In the genomic region with DNA sequence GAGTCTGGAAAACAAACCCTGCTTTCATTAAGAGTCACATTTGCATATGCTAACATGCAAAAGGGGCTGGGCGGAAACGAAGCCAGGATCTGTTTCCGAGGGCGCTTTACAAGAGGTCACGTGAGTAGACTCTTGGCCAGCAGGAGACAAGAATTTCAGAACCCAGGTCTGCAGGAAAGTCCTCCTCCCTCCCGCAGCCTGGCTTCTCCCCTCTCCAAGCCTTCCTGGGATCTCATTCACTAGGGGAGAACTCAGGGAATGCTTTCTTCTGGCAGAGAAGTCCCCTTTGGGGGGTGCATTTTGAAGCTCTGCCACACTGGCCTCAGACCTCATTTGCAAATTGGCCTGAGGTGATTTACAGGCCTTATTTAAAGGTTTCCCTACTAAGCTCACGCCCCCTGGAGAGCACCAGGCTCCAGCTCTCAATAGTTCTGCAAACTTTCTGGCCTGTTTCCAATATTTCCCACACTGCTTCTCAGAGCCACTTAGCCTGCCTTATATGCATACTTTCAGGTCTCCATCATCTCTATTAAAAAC, we compare ENCODE assay signal across 16 cellular contexts. TPM values are rescaled to one million over a fixed set of nuclear protein-coding genes. Genes with fewer than 3 reads are reported as not detected.
DNase-seq lines count a peak whose midpoint lies in the region; ATAC-seq and TF ChIP-seq lines count a peak whose summit lies in the region.
"Had no signal": no experiment of that assay in that cellular context is flagged by ENCODE, and none has a peak within 500 bp of the region (broad histone marks: within the 10 kb centered on the region; RNA-seq: fewer than 3 reads in every experiment).

No MANE protein-coding gene starts in this region.

- H3K27me3 Mint-ChIP-seq in activated naive CD4-positive, alpha-beta T cell treated with anti-CD3 and anti-CD28 coated beads, Interleukin-2, amount 10 ng/mL, durations not matched to agents 7 days and 5 days = no peaks in the 10 kb centered on the region
- H3K27me3 Mint-ChIP-seq: central memory CD8-positive, alpha-beta T cell; natural killer cell treated with Interleukin-12 subunit alpha and Interleukin-12 subunit beta and Interleukin-15 and Interleukin-18, amount 100 ng/mL, for 72 hours; T-helper 17 cell had no signal

- no peak overlapping the region for H3K27ac Mint-ChIP-seq in activated naive CD4-positive, alpha-beta T cell treated with anti-CD3 and anti-CD28 coated beads, Interleukin-2, amount 10 ng/mL, durations not matched to agents 7 days and 5 days
- H3K27ac Mint-ChIP-seq: natural killer cell treated with Interleukin-12 subunit alpha and Interleukin-12 subunit beta and Interleukin-15 and Interleukin-18, amount 100 ng/mL, for 72 hours; T-helper 17 cell had no signal

- peaks cover 40% of the 10 kb centered on the region for H3K36me3 Mint-ChIP-seq in activated naive CD4-positive, alpha-beta T cell treated with anti-CD3 and anti-CD28 coated beads, Interleukin-2, amount 10 ng/mL, durations not matched to agents 7 days and 5 days
- H3K36me3 Mint-ChIP-seq: natural killer cell treated with Interleukin-12 subunit alpha and Interleukin-12 subunit beta and Interleukin-15 and Interleukin-18, amount 100 ng/mL, for 72 hours had no signal

- no peaks in the 10 kb centered on the region for H3K9me3 Mint-ChIP-seq in activated naive CD4-positive, alpha-beta T cell treated with anti-CD3 and anti-CD28 coated beads, Interleukin-2, amount 10 ng/mL, durations not matched to agents 7 days and 5 days
- H3K9me3 Mint-ChIP-seq: central memory CD8-positive, alpha-beta T cell; natural killer cell treated with Interleukin-12 subunit alpha and Interleukin-12 subunit beta and Interleukin-15 and Interleukin-18, amount 100 ng/mL, for 72 hours had no signal

- CTCF ChIA-PET in activated naive CD4-positive, alpha-beta T cell treated with anti-CD3 and anti-CD28 coated beads, Interleukin-2, amount 10 ng/mL, durations not matched to agents 7 days and 5 days (lab: Charles Lee) = no interaction called here

- ATAC-seq in GM21576 (IDR thresholded peaks at IDR 0.05; ENCODE audit: unreplicated experiment) = no peak
- ATAC-seq: heart right ventricle; natural killer cell treated with Interleukin-12 subunit alpha and Interleukin-12 subunit beta and Interleukin-15 and Interleukin-18, amount 100 ng/mL, for 72 hours; T-helper 17 cell had no signal

- DNase-seq in DMS 273 (lab: John Stamatoyannopoulos, UW; ENCODE audit: unreplicated experiment) (peak; percentile 22), DMS 273 treated with DMSO at 0.1 percent for 48 hours (lab: John Stamatoyannopoulos, UW) (no peak), NCI-H69 (lab: John Stamatoyannopoulos, UW) (peak; percentile 99), fibroblast of villous mesenchyme (ENCODE audit: low read depth) (peak; percentile 3), renal cortical epithelial cell (ENCODE audit: low read depth) (peak; percentile 40)
- no peak for DNase-seq in activated naive CD4-positive, alpha-beta T cell treated with anti-CD3 and anti-CD28 coated beads, Interleukin-2, amount 10 ng/mL, durations not matched to agents 7 days and 5 days
- no peak for DNase-seq in stimulated activated CD4-positive, alpha-beta T cell treated with anti-CD3 and anti-CD28 coated beads, Interleukin-4, amount 100 ng/mL, for 24 hours
- DNase-seq: activated CD8-positive, alpha-beta memory T cell treated with anti-CD3 and anti-CD28 coated beads, Interleukin-2, amount 50 U/mL, for 48 hours; heart right ventricle; NCI-H226; stimulated activated CD4-positive, alpha-beta T cell treated with anti-CD3 and anti-CD28 coated beads, Interleukin-2, amount 100 ng/mL, for 24 hours; T-helper 17 cell had no signal

- H3K4me1 Mint-ChIP-seq in activated naive CD4-positive, alpha-beta T cell treated with anti-CD3 and anti-CD28 coated beads, Interleukin-2, amount 10 ng/mL, durations not matched to agents 7 days and 5 days = no peaks in the 10 kb centered on the region
- H3K4me1 Mint-ChIP-seq: central memory CD8-positive, alpha-beta T cell had no signal

- no peak overlapping the region for H3K4me3 ChIP-seq in fibroblast of villous mesenchyme (ENCODE audit: low read depth, low read length)
- H3K4me3 ChIP-seq: heart right ventricle, thoracic aorta had no signal

- no peak overlapping the region for H3K4me3 Mint-ChIP-seq in activated naive CD4-positive, alpha-beta T cell treated with anti-CD3 and anti-CD28 coated beads, Interleukin-2, amount 10 ng/mL, durations not matched to agents 7 days and 5 days
- H3K4me3 Mint-ChIP-seq: central memory CD8-positive, alpha-beta T cell; natural killer cell treated with Interleukin-12 subunit alpha and Interleukin-12 subunit beta and Interleukin-15 and Interleukin-18, amount 100 ng/mL, for 72 hours; T-helper 17 cell had no signal

- TF ChIP-seq CTCF in fibroblast of villous mesenchyme (IDR thresholded peaks at IDR 0.05; ENCODE audit: insufficient read depth, low read depth, low read length) = no peak

RNA-seq across cellular contexts. Expression of gene CACNG5, which starts 57.2 kb away (rescaled TPM):
- not detected in 2 replicates for total RNA-seq in fibroblast of villous mesenchyme
- not detected in 2 replicates for total RNA-seq in renal cortical epithelial cell
- total RNA-seq: heart right ventricle; natural killer cell treated with Interleukin-12 subunit alpha and Interleukin-12 subunit beta and Interleukin-15 and Interleukin-18, amount 100 ng/mL, for 72 hours; T-helper 17 cell; thoracic aorta had no signal

Comparison
In these comparisons a context has a peak if more than half of its experiments do, and no peak if none do; other contexts are left out.
1. DNase-seq: peak in DMS 273 (single experiment), NCI-H69 (single experiment), fibroblast of villous mesenchyme (single experiment) and renal cortical epithelial cell (single experiment); none in DMS 273 treated with DMSO at 0.1 percent for 48 hours (single experiment), activated naive CD4-positive, alpha-beta T cell treated with anti-CD3 and anti-CD28 coated beads, Interleukin-2, amount 10 ng/mL, durations not matched to agents 7 days and 5 days (single experiment) and stimulated activated CD4-positive, alpha-beta T cell treated with anti-CD3 and anti-CD28 coated beads, Interleukin-4, amount 100 ng/mL, for 24 hours (single experiment).